21 cellular contexts compared by ENCODE assay signal in the genomic region with DNA sequence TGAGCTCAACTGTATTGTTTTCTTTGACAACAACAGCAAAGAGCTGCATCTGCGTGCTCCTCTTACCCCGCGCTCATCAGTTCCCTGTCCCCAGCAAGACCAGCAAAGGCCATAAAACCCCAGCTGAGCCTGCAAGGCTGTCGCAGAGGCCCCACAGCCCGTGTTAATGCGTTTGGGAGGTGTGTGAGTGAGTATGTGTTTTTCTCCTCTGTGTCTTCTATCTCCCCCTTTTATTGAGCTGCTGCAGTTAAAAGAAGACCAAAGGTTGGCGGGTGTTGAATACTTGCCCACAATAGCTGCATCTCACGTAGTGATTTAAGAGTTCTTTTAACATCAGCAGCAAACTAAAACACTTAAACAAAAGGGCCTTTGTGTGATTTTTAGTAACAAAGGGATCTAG. TPM values are rescaled to one million over a fixed set of nuclear protein-coding genes. Genes with fewer than 3 reads are reported as not detected.
DNase-seq lines count a peak whose midpoint lies in the region; ATAC-seq and TF ChIP-seq lines count a peak whose summit lies in the region.
"Had no signal": no experiment of that assay in that cellular context is flagged by ENCODE, and none has a peak within 500 bp of the region (broad histone marks: within the 10 kb centered on the region; RNA-seq: fewer than 3 reads in every experiment).

No MANE protein-coding gene starts in this region.

- H3K4me3 ChIP-seq in colonic mucosa (no peak overlapping the region), mucosa of descending colon (no peak overlapping the region), uterus (no peak overlapping the region)
- H3K4me3 ChIP-seq: upper lobe of left lung had no signal

- H3K36me3 ChIP-seq in colonic mucosa: no peaks in the 10 kb centered on the region
- no peaks in the 10 kb centered on the region for H3K36me3 ChIP-seq in mucosa of descending colon (ENCODE audit: low read depth)
- H3K36me3 ChIP-seq in uterus: no peaks in the 10 kb centered on the region
- H3K36me3 ChIP-seq: upper lobe of left lung had no signal

- H3K4me1 ChIP-seq in colonic mucosa (peaks cover 5% of the 10 kb centered on the region), mucosa of descending colon (ENCODE audit: low read depth) (peaks cover 4% of the 10 kb centered on the region), uterus (peaks cover 0 to 5% of the 10 kb centered on the region in 2 donors)
- H3K4me1 ChIP-seq: upper lobe of left lung had no signal

- no peak for TF ChIP-seq CTCF in colonic mucosa (IDR thresholded peaks at IDR 0.05)
- TF ChIP-seq CTCF in mucosa of descending colon (IDR thresholded peaks at IDR 0.05): no peak
- no peak for TF ChIP-seq CTCF in uterus (IDR thresholded peaks at IDR 0.05)
- no peak for TF ChIP-seq CTCF in GM10248 (IDR thresholded peaks at IDR 0.05; ENCODE audit: control extremely low read depth, extremely low read depth, low read depth, missing control alignments)

- H3K9ac ChIP-seq in colonic mucosa (ENCODE audit: low read depth in 2 of 2, low read length in 2 of 2): peak overlapping the region in 1 of 2 donors; percentile 49

- TF ChIP-seq POLR2A in uterus (IDR thresholded peaks at IDR 0.05): no peak

- POLR2A ChIA-PET in GM10248 (lab: Yijun Ruan, JAX): no interaction called here

- ATAC-seq in mucosa of descending colon: peak; percentile 73
- ATAC-seq: activated CD8-positive, alpha-beta T cell treated with anti-CD3 and anti-CD28 coated beads for 36 hours; activated naive CD8-positive, alpha-beta T cell treated with anti-CD3 and anti-CD28 coated beads, Interleukin-2, amount 50 U/mL, for 24 hours; activated T-cell treated with anti-CD3 and anti-CD28 coated beads, Interleukin-2, amount 50 U/mL, for 72 hours; esophagus mucosa; stimulated activated effector memory CD8-positive, alpha-beta T cell treated with anti-CD3 and anti-CD28 coated beads, Interleukin-12 subunit alpha, Interleukin-12 subunit beta, amount 100 ng/mL, for 72 hours had no signal

- no peaks in the 10 kb centered on the region for H3K27me3 ChIP-seq in colonic mucosa
- no peaks in the 10 kb centered on the region for H3K27me3 ChIP-seq in uterus
- H3K27me3 ChIP-seq: dorsolateral prefrontal cortex, upper lobe of left lung had no signal

- H3K9me3 ChIP-seq in colonic mucosa (no peaks in the 10 kb centered on the region), mucosa of descending colon (no peaks in the 10 kb centered on the region), uterus (no peaks in the 10 kb centered on the region)
- H3K9me3 ChIP-seq: upper lobe of left lung had no signal

- H3K27ac ChIP-seq in colonic mucosa (no peak overlapping the region), uterus (peak overlapping the region; percentile 69)
- H3K27ac ChIP-seq: RWPE1, upper lobe of left lung, VCaP had no signal

- CTCF ChIA-PET in GM10248 (lab: Yijun Ruan, JAX): interaction anchor here (0.8 to 1.9 kb wide), 3 partner anchors 9 to 20 kb away, joined by 3 to 5 read pairs (median 4); no protein-coding TSS in a partner anchor

- peak; percentile 19 for DNase-seq in NCI-H1436 (lab: John Stamatoyannopoulos, UW)
- no peak for DNase-seq in NCI-H1436 treated with DMSO at 0.1 percent for 48 hours (lab: John Stamatoyannopoulos, UW)
- DNase-seq in colonic mucosa: peak; percentile 59
- peak in 2 of 3 donors; percentile 36 to 47 for DNase-seq in mucosa of descending colon
- peak in 1 of 2 donors; percentile 47 for DNase-seq in uterus
- no peak for DNase-seq in NCI-H1105 treated with DMSO at 0.1 percent for 48 hours (lab: John Stamatoyannopoulos, UW)
- no peak for DNase-seq in occipital lobe (lab: John Stamatoyannopoulos, UW)
- no peak for DNase-seq in GM10248 (ENCODE audit: extremely low spot score)
- DNase-seq: activated CD8-positive, alpha-beta T cell treated with anti-CD3 and anti-CD28 coated beads for 36 hours; activated naive CD8-positive, alpha-beta T cell treated with anti-CD3 and anti-CD28 coated beads, Interleukin-2, amount 50 U/mL, for 24 hours; activated T-cell treated with anti-CD3 and anti-CD28 coated beads, Interleukin-2, amount 50 U/mL, for 72 hours; CD4-positive, CD25-positive, alpha-beta regulatory T cell; immature natural killer cell; midbrain; NCI-H2029; upper lobe of left lung had no signal

- intact Hi-C loops in colonic mucosa (cut with DNase I): no loop called here
- intact Hi-C loops in mucosa of descending colon (cut with DNase I, micrococcal nuclease): no loop called here
- intact Hi-C loops in uterus (cut with DNase I; ENCODE audit: low total_unique reads): no loop called here

RNA-seq across cellular contexts. Expression of a gene that starts 27.0 kb away (rescaled TPM):
- total RNA-seq in colonic mucosa (10 to 100 TPM; 13.1 to 31.5 TPM), mucosa of descending colon (10 to 100 TPM; 16.5 to 39.0 (median 33.6) TPM), uterus (10 to 100 TPM in 2 of 4 donors, 1 to 10 TPM in 2; 7.6 to 29.6 (median 12.4) TPM), occipital lobe (3.0 TPM)

Comparison
In these comparisons a context has a peak if more than half of its experiments do, and no peak if none do; other contexts are left out.
1. DNase-seq: peak in NCI-H1436 (single experiment), colonic mucosa (single experiment) and mucosa of descending colon (2 of 3); none in NCI-H1436 treated with DMSO at 0.1 percent for 48 hours (single experiment), NCI-H1105 treated with DMSO at 0.1 percent for 48 hours (single experiment), occipital lobe (single experiment) and GM10248 (single experiment).